In the genomic region with DNA sequence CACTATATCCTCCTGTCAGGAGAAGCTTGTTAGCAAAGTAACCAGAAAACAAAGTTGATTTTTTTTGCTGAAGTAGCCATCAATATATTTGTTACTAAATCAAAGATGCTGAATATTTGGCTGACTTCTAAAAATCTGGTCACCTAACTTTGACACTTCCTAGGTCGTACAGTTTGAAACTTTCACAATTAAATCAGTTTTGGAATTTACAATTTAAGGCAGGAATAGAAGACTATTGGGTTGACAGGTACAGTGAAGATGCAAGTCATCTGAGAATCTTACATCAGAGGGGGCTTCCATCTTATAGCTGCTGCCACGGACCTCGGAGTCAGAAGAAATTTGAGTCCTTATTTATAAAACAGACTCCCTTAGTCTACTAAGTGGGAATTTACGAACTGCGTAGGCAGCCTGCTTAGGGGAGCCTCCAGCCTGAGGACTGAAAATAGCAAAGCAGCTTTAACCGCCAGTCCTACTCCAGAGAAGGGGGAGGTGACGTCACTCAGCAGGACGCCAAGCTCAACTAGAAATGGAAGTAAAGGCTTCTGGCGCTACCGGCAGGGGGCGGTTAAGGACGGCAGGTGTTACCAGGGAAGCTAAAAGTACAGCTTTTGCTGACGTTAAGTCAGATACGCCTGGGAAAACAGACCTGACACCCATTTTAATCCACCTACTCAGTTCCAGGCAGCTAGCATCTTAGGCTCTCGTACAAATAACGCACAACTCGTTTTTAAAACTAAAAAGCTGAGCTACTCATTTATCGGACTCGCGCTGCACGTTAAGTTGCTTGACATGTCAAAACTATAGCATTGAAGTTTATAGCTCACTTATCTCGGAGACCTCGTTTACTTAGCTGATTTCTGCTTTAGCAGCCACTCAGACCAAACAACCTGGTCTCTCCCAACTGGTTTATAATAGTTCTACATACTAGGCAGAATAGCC, we compare ENCODE assay signal across 1 cellular context.
TF ChIP-seq lines count a peak whose summit lies in the region.

No MANE protein-coding gene starts in this region.

TF ChIP-seq in K562, 482 proteins besides CTCF, POLR2A, EP300 and RAD21 (continued from another document and continues in another):
- TF ChIP-seq, protein P1, sequence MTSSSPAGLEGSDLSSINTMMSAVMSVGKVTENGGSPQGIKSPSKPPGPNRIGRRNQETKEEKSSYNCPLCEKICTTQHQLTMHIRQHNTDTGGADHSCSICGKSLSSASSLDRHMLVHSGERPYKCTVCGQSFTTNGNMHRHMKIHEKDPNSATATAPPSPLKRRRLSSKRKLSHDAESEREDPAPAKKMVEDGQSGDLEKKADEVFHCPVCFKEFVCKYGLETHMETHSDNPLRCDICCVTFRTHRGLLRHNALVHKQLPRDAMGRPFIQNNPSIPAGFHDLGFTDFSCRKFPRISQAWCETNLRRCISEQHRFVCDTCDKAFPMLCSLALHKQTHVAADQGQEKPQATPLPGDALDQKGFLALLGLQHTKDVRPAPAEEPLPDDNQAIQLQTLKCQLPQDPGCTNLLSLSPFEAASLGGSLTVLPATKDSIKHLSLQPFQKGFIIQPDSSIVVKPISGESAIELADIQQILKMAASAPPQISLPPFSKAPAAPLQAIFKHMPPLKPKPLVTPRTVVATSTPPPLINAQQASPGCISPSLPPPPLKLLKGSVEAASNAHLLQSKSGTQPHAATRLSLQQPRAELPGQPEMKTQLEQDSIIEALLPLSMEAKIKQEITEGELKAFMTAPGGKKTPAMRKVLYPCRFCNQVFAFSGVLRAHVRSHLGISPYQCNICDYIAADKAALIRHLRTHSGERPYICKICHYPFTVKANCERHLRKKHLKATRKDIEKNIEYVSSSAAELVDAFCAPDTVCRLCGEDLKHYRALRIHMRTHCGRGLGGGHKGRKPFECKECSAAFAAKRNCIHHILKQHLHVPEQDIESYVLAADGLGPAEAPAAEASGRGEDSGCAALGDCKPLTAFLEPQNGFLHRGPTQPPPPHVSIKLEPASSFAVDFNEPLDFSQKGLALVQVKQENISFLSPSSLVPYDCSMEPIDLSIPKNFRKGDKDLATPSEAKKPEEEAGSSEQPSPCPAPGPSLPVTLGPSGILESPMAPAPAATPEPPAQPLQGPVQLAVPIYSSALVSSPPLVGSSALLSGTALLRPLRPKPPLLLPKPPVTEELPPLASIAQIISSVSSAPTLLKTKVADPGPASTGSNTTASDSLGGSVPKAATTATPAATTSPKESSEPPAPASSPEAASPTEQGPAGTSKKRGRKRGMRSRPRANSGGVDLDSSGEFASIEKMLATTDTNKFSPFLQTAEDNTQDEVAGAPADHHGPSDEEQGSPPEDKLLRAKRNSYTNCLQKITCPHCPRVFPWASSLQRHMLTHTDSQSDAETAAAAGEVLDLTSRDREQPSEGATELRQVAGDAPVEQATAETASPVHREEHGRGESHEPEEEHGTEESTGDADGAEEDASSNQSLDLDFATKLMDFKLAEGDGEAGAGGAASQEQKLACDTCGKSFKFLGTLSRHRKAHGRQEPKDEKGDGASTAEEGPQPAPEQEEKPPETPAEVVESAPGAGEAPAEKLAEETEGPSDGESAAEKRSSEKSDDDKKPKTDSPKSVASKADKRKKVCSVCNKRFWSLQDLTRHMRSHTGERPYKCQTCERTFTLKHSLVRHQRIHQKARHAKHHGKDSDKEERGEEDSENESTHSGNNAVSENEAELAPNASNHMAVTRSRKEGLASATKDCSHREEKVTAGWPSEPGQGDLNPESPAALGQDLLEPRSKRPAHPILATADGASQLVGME (CRISPR knock-in tag; IDR thresholded peaks at IDR 0.05) = no peak
- TF ChIP-seq, protein P2, sequence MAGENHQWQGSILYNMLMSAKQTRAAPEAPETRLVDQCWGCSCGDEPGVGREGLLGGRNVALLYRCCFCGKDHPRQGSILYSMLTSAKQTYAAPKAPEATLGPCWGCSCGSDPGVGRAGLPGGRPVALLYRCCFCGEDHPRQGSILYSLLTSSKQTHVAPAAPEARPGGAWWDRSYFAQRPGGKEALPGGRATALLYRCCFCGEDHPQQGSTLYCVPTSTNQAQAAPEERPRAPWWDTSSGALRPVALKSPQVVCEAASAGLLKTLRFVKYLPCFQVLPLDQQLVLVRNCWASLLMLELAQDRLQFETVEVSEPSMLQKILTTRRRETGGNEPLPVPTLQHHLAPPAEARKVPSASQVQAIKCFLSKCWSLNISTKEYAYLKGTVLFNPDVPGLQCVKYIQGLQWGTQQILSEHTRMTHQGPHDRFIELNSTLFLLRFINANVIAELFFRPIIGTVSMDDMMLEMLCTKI (IDR thresholded peaks at IDR 0.05; ENCODE audit: partially characterized antibody) = no peak
- TF ChIP-seq ZNF347 (CRISPR knock-in tag; IDR thresholded peaks at IDR 0.05; ENCODE audit: low read depth) (no peak; the same call in 1 of the 2 replicates), NFYB (IDR thresholded peaks at IDR 0.05; ENCODE audit: extremely low read depth, insufficient read length) (no peak), KHSRP (IDR thresholded peaks at IDR 0.05) (no peak), RBM34 (IDR thresholded peaks at IDR 0.05; ENCODE audit: borderline replicate concordance, insufficient read depth, low read length) (no peak), ZNF551 (CRISPR knock-in tag; IDR thresholded peaks at IDR 0.05) (peak; percentile 11; the same call in 1 of the 2 replicates), YY1 (IDR thresholded peaks at IDR 0.05; ENCODE audit: borderline replicate concordance in 1 of 3, control insufficient read depth in 1 of 3, extremely low read depth in 1 of 3, insufficient read depth in 3 of 3, insufficient read length in 1 of 3, insufficient replicate concordance in 2 of 3, low read depth in 1 of 3, low read length in 2 of 3) (peak in 2 of 3 experiments; percentile 68 to 84), MYC (IDR thresholded peaks at IDR 0.05; ENCODE audit: low read depth, low read length) (0 out of 2 replicates have a peak, but pooled peaks have one; percentile 65), MYC (CRISPR knock-in tag; IDR thresholded peaks at IDR 0.05; ENCODE audit: borderline replicate concordance, low read depth) (no peak), TSC22D4 (tag; IDR thresholded peaks at IDR 0.05) (no peak), ETV1 (tag; conservative IDR thresholded peaks at IDR 0.05; ENCODE audit: low read depth) (peak; percentile 76), JUND (IDR thresholded peaks at IDR 0.05; ENCODE audit: borderline replicate concordance, low read depth, low read length) (peak; percentile 99), JUND (tag; IDR thresholded peaks at IDR 0.05; ENCODE audit: borderline replicate concordance, low read depth, low read length) (peak; percentile 99), NR1H2 (CRISPR knock-in tag; IDR thresholded peaks at IDR 0.05) (no peak), ZNF3 (CRISPR knock-in tag; IDR thresholded peaks at IDR 0.05) (no peak; the same call in 1 of the 2 replicates), L3MBTL2 (IDR thresholded peaks at IDR 0.05) (peak; percentile 32; the same call in 1 of the 2 replicates), PHTF2 (CRISPR knock-in tag; IDR thresholded peaks at IDR 0.05) (peak; percentile 85; the same call in 1 of the 2 replicates), MTF1 (CRISPR knock-in tag; IDR thresholded peaks at IDR 0.05; ENCODE audit: borderline replicate concordance) (no peak)
- TF ChIP-seq, protein P3, sequence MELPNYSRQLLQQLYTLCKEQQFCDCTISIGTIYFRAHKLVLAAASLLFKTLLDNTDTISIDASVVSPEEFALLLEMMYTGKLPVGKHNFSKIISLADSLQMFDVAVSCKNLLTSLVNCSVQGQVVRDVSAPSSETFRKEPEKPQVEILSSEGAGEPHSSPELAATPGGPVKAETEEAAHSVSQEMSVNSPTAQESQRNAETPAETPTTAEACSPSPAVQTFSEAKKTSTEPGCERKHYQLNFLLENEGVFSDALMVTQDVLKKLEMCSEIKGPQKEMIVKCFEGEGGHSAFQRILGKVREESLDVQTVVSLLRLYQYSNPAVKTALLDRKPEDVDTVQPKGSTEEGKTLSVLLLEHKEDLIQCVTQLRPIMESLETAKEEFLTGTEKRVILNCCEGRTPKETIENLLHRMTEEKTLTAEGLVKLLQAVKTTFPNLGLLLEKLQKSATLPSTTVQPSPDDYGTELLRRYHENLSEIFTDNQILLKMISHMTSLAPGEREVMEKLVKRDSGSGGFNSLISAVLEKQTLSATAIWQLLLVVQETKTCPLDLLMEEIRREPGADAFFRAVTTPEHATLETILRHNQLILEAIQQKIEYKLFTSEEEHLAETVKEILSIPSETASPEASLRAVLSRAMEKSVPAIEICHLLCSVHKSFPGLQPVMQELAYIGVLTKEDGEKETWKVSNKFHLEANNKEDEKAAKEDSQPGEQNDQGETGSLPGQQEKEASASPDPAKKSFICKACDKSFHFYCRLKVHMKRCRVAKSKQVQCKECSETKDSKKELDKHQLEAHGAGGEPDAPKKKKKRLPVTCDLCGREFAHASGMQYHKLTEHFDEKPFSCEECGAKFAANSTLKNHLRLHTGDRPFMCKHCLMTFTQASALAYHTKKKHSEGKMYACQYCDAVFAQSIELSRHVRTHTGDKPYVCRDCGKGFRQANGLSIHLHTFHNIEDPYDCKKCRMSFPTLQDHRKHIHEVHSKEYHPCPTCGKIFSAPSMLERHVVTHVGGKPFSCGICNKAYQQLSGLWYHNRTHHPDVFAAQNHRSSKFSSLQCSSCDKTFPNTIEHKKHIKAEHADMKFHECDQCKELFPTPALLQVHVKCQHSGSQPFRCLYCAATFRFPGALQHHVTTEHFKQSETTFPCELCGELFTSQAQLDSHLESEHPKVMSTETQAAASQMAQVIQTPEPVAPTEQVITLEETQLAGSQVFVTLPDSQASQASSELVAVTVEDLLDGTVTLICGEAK (IDR thresholded peaks at IDR 0.05) = no peak; the same call in 1 of the 2 replicates
- TF ChIP-seq, protein P3 (CRISPR knock-in tag; IDR thresholded peaks at IDR 0.05) = no peak
- TF ChIP-seq, protein P4, sequence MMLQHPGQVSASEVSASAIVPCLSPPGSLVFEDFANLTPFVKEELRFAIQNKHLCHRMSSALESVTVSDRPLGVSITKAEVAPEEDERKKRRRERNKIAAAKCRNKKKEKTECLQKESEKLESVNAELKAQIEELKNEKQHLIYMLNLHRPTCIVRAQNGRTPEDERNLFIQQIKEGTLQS (IDR thresholded peaks at IDR 0.05) = peak; percentile 99
- TF ChIP-seq, protein P4 (CRISPR knock-in tag; conservative IDR thresholded peaks at IDR 0.05) = peak; percentile 76; the same call in 1 of the 2 replicates
- TF ChIP-seq, protein P5, sequence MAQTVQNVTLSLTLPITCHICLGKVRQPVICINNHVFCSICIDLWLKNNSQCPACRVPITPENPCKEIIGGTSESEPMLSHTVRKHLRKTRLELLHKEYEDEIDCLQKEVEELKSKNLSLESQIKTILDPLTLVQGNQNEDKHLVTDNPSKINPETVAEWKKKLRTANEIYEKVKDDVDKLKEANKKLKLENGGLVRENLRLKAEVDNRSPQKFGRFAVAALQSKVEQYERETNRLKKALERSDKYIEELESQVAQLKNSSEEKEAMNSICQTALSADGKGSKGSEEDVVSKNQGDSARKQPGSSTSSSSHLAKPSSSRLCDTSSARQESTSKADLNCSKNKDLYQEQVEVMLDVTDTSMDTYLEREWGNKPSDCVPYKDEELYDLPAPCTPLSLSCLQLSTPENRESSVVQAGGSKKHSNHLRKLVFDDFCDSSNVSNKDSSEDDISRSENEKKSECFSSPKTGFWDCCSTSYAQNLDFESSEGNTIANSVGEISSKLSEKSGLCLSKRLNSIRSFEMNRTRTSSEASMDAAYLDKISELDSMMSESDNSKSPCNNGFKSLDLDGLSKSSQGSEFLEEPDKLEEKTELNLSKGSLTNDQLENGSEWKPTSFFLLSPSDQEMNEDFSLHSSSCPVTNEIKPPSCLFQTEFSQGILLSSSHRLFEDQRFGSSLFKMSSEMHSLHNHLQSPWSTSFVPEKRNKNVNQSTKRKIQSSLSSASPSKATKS (CRISPR knock-in tag; IDR thresholded peaks at IDR 0.05) = peak; percentile 68; the same call in 1 of the 2 replicates
- TF ChIP-seq, protein P6, sequence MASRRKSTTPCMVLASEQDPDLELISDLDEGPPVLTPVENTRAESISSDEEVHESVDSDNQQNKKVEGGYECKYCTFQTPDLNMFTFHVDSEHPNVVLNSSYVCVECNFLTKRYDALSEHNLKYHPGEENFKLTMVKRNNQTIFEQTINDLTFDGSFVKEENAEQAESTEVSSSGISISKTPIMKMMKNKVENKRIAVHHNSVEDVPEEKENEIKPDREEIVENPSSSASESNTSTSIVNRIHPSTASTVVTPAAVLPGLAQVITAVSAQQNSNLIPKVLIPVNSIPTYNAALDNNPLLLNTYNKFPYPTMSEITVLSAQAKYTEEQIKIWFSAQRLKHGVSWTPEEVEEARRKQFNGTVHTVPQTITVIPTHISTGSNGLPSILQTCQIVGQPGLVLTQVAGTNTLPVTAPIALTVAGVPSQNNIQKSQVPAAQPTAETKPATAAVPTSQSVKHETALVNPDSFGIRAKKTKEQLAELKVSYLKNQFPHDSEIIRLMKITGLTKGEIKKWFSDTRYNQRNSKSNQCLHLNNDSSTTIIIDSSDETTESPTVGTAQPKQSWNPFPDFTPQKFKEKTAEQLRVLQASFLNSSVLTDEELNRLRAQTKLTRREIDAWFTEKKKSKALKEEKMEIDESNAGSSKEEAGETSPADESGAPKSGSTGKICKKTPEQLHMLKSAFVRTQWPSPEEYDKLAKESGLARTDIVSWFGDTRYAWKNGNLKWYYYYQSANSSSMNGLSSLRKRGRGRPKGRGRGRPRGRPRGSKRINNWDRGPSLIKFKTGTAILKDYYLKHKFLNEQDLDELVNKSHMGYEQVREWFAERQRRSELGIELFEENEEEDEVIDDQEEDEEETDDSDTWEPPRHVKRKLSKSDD (conservative IDR thresholded peaks at IDR 0.05; ENCODE audit: low read length) = no peak; the same call in 1 of the 2 replicates
